Comparison of ENCODE assay signal across 1 cellular context in genomic region chr19:43311706-43312105, GRCh38.
TF ChIP-seq lines count a peak whose summit lies in the region.

No MANE protein-coding gene starts in this region.

TF ChIP-seq in SK-N-SH, 30 proteins besides CTCF, POLR2A, EP300 and RAD21 (continued from another document):
- TF ChIP-seq USF2 (IDR thresholded peaks at IDR 0.05; ENCODE audit: borderline replicate concordance, low read depth, low read length) (no peak), FOXM1 (IDR thresholded peaks at IDR 0.05; ENCODE audit: low read depth) (no peak), TCF12 (IDR thresholded peaks at IDR 0.05) (peak; percentile 83), NFIC (IDR thresholded peaks at IDR 0.05; ENCODE audit: borderline replicate concordance) (peak; percentile 14; the same call in 1 of the 2 replicates)
